In genomic region chr17:50685691-50686493, GRCh38 we compare ENCODE assay signal across 14 cellular contexts. TPM values are rescaled to one million over a fixed set of nuclear protein-coding genes. Genes with fewer than 3 reads are reported as not detected.
DNase-seq lines count a peak whose midpoint lies in the region; ATAC-seq and TF ChIP-seq lines count a peak whose summit lies in the region.
"Had no signal": no experiment of that assay in that cellular context is flagged by ENCODE, and none has a peak within 500 bp of the region (broad histone marks: within the 10 kb centered on the region; RNA-seq: fewer than 3 reads in every experiment).

No MANE protein-coding gene starts in this region.

- intact Hi-C loops in Panc1 (cut with micrococcal nuclease; ENCODE audit: unreplicated experiment) (no loop called here), prostate gland (cut with DNase I) (loop anchor here (5.0 kb wide), 1 partner anchor 204 kb away; no protein-coding TSS in a partner anchor)

- no peaks in the 10 kb centered on the region for H3K36me3 ChIP-seq in Panc1 (ENCODE audit: control insufficient read depth, insufficient read depth, low read length)
- no peaks in the 10 kb centered on the region for H3K36me3 ChIP-seq in gastroesophageal sphincter
- no peaks in the 10 kb centered on the region for H3K36me3 ChIP-seq in prostate gland

- H3K4me3 ChIP-seq in AG04450 (ENCODE audit: low read depth, low read length), result no peak overlapping the region
- H3K4me3 ChIP-seq in Panc1 (ENCODE audit: low read depth in 2 of 2, low read length in 2 of 2), result no peak overlapping the region
- H3K4me3 ChIP-seq in gastroesophageal sphincter, result no peak overlapping the region
- no peak overlapping the region for H3K4me3 ChIP-seq in prostate gland

- WGBS in gastroesophageal sphincter (ENCODE audit: low coverage in 1 of 2), 2 donors, result 69 to 70% methylated on average over 2 to 8 of the region's 17 CpGs
- 81% methylated on average over 17 of the region's 17 CpGs for WGBS in prostate gland

- H3K27me3 Mint-ChIP-seq in immature natural killer cell (ENCODE audit: low read depth in 3 of 3), result peaks cover 0 to 15% (median 0%) of the 10 kb centered on the region in 3 donors

- H3K27me3 ChIP-seq in AG04450 (ENCODE audit: control insufficient read depth, insufficient read depth, low read length), result no peaks in the 10 kb centered on the region
- H3K27me3 ChIP-seq in Panc1 (ENCODE audit: control insufficient read depth, insufficient read depth, low read length), result no peaks in the 10 kb centered on the region
- H3K27me3 ChIP-seq in gastroesophageal sphincter, result no peaks in the 10 kb centered on the region
- no peaks in the 10 kb centered on the region for H3K27me3 ChIP-seq in prostate gland (replicated peaks; ENCODE audit: insufficient read depth)

- DNase-seq in AG04450 (ENCODE audit: low read depth, low spot score), result no peak
- no peak for DNase-seq in Panc1 (ENCODE audit: low read depth, low spot score)
- no peak for DNase-seq in prostate gland (ENCODE audit: low spot score)
- no peak for DNase-seq in NCI-H82 (lab: John Stamatoyannopoulos, UW)
- no peak for DNase-seq in immature natural killer cell
- no peak for DNase-seq in HEK293T (ENCODE audit: extremely low spot score)
- no peak for DNase-seq in effector CD8-positive, alpha-beta T cell (lab: John Stamatoyannopoulos, UW)
- DNase-seq: activated CD8-positive, alpha-beta T cell treated with anti-CD3 and anti-CD28 coated beads, Interleukin-2, amount 10 ng/mL, durations not matched to agents 7 days and 5 days; AML-193; NCI-H1092 treated with DMSO at 0.1 percent for 48 hours; stimulated activated CD4-positive, alpha-beta T cell treated with anti-CD3 and anti-CD28 coated beads, Interleukin-12 subunit alpha, Interleukin-12 subunit beta, amount 100 ng/mL, for 4 hours; T1000 had no signal

- H3K9me3 Mint-ChIP-seq in immature natural killer cell, result peaks cover 0 to 3% (median 0%) of the 10 kb centered on the region in 6 donors
- H3K9me3 Mint-ChIP-seq: activated naive CD4-positive, alpha-beta T cell treated with anti-CD3 and anti-CD28 coated beads, Interleukin-2, amount 50 U/mL, for 24 hours had no signal

- CTCF ChIA-PET in AG04450 (lab: Charles Lee), result interaction anchor here (3.3 kb wide), 1 partner anchor 9 kb away, joined by 17 read pairs; no protein-coding TSS in a partner anchor
- CTCF ChIA-PET in Panc1 (lab: Charles Lee), result no interaction called here
- CTCF ChIA-PET in HEK293T (lab: Yijun Ruan, JAX), result interaction anchor here (1.1 to 1.3 kb wide), 3 partner anchors 9 to 135 kb away, joined by 3 to 6 read pairs (median 3); no protein-coding TSS in a partner anchor

- ATAC-seq in Panc1 (no peak), gastroesophageal sphincter (no peak)
- ATAC-seq: activated CD8-positive, alpha-beta T cell treated with anti-CD3 and anti-CD28 coated beads, Interleukin-2, amount 10 ng/mL, durations not matched to agents 7 days and 5 days had no signal

- POLR2A ChIA-PET in AG04450 (lab: Yijun Ruan, JAX) (no interaction called here), Panc1 (lab: Charles Lee) (interaction anchor here (0.6 kb wide), 1 partner anchor 174 kb away, joined by 3 read pairs; no protein-coding TSS in a partner anchor), HEK293T (lab: Yijun Ruan, JAX) (interaction anchor here (1.1 kb wide), 1 partner anchor 77 kb away, joined by 3 read pairs; no protein-coding TSS in a partner anchor)

- TF ChIP-seq CTCF in AG04450 (IDR thresholded peaks at IDR 0.05; ENCODE audit: low read depth, low read length) (no peak), Panc1 (IDR thresholded peaks at IDR 0.05) (no peak), gastroesophageal sphincter (IDR thresholded peaks at IDR 0.05) (no peak), prostate gland (IDR thresholded peaks at IDR 0.05) (no peak)

- H3K4me1 Mint-ChIP-seq in immature natural killer cell, result peaks cover 1 to 7% of the 10 kb centered on the region in 2 donors

- TF ChIP-seq EP300 in gastroesophageal sphincter (IDR thresholded peaks at IDR 0.05), result no peak

- no TSS peak for BruUV-seq in Panc1 (replicated peaks; lab: Mats Ljungman, UMichigan)

- H3K4me1 ChIP-seq in Panc1 (ENCODE audit: control insufficient read depth, insufficient read depth, low read length) (peaks cover 61% of the 10 kb centered on the region), gastroesophageal sphincter (peaks cover 0 to 54% (median 20%) of the 10 kb centered on the region in 3 donors), prostate gland (replicated peaks) (peaks cover 3% of the 10 kb centered on the region)

- in situ Hi-C loops in Panc1 (cut with HindIII; ENCODE audit: low pct_unique_long_range_greater_than_20kb, low sequenced_read_pairs), result no loop called here

- H3K36me3 Mint-ChIP-seq in immature natural killer cell, result no peaks in the 10 kb centered on the region
- H3K36me3 Mint-ChIP-seq: activated naive CD4-positive, alpha-beta T cell treated with anti-CD3 and anti-CD28 coated beads, Interleukin-2, amount 50 U/mL, for 24 hours had no signal

- TF ChIP-seq POLR2A in gastroesophageal sphincter (IDR thresholded peaks at IDR 0.05), result no peak
- TF ChIP-seq POLR2A in prostate gland (IDR thresholded peaks at IDR 0.05), result no peak

- H3K27ac ChIP-seq in AG04450 (ENCODE audit: low read depth, low read length) (peak overlapping the region; percentile 31), Panc1 (ENCODE audit: low read length) (peak overlapping the region; percentile 78), gastroesophageal sphincter (peak overlapping the region; percentile 24 to 86 (median 76)), prostate gland (peak overlapping the region; percentile 60 to 68)

- H3K9me3 ChIP-seq in AG04450 (ENCODE audit: control insufficient read depth, insufficient read depth, low read length) (no peaks in the 10 kb centered on the region; the same call in 1 of the 2 replicates), Panc1 (ENCODE audit: control insufficient read depth, insufficient read depth, low read depth, low read length) (no peaks in the 10 kb centered on the region), gastroesophageal sphincter (no peaks in the 10 kb centered on the region), prostate gland (no peaks in the 10 kb centered on the region)

- no peak overlapping the region for H3K27ac Mint-ChIP-seq in immature natural killer cell
- H3K27ac Mint-ChIP-seq: activated CD8-positive, alpha-beta T cell treated with anti-CD3 and anti-CD28 coated beads, Interleukin-2, amount 10 ng/mL, durations not matched to agents 7 days and 5 days; activated naive CD4-positive, alpha-beta T cell treated with anti-CD3 and anti-CD28 coated beads, Interleukin-2, amount 50 U/mL, for 24 hours had no signal

- no peak overlapping the region for H3K4me3 Mint-ChIP-seq in immature natural killer cell
- H3K4me3 Mint-ChIP-seq: activated CD8-positive, alpha-beta T cell treated with anti-CD3 and anti-CD28 coated beads, Interleukin-2, amount 10 ng/mL, durations not matched to agents 7 days and 5 days; activated naive CD4-positive, alpha-beta T cell treated with anti-CD3 and anti-CD28 coated beads, Interleukin-2, amount 50 U/mL, for 24 hours had no signal

TF ChIP-seq in HEK293T, 16 proteins besides CTCF, POLR2A, EP300 and RAD21:
- no peak for TF ChIP-seq SUZ12 (IDR thresholded peaks at IDR 0.05)
- TF ChIP-seq SP1 (IDR thresholded peaks at IDR 0.05), result no peak
- no peak for TF ChIP-seq CTBP1 (IDR thresholded peaks at IDR 0.05; ENCODE audit: borderline replicate concordance)

RNA-seq across cellular contexts. Expression of gene ANKRD40, which starts 21.8 kb away (rescaled TPM):
- polyA plus RNA-seq in AG04450 (2011; rRNA removed) (32.8 and 39.8 TPM in 2 replicates), immature natural killer cell (1 to 10 TPM; 2.3 to 6.8 (median 4.0) TPM)
- 25.9 and 32.7 TPM in 2 replicates for polyA minus RNA-seq in AG04450 (2011; rRNA and poly(A)+ RNA removed)
- total RNA-seq in Panc1 (2021; ENCODE audit: unreplicated experiment) (57.2 TPM), gastroesophageal sphincter (100 to 1,000 TPM in 1 of 4 donors, 10 to 100 TPM in 3; 65.8 to 125 (median 89.2) TPM), prostate gland (10 to 100 TPM; 31.2 to 36.0 TPM)
- polyA plus RNA-seq in Panc1 (2012; ENCODE audit: insufficient read length), result 28.2 TPM

RNA-seq across cellular contexts. Expression of gene LUC7L3, which starts 33.5 kb away (rescaled TPM):
- polyA plus RNA-seq in AG04450 (2011; rRNA removed) (70.6 and 120 TPM in 2 replicates), immature natural killer cell (10 to 100 TPM; 29.2 to 77.8 (median 30.0) TPM)
- polyA minus RNA-seq in AG04450 (2011; rRNA and poly(A)+ RNA removed), result 11.0 and 15.2 TPM in 2 replicates
- total RNA-seq in Panc1 (2021; ENCODE audit: unreplicated experiment) (136 TPM), gastroesophageal sphincter (100 to 1,000 TPM in 1 of 4 donors, 10 to 100 TPM in 3; 40.1 to 134 (median 54.6) TPM), prostate gland (100 to 1,000 TPM in 1 of 2 donors, 10 to 100 TPM in 1; 45.4 to 234 TPM)
- polyA plus RNA-seq in Panc1 (2012; ENCODE audit: insufficient read length), result 97.6 TPM

RNA-seq across cellular contexts. Expression of gene ABCC3, which starts 51.2 kb away (rescaled TPM):
- 21.5 and 21.7 TPM in 2 replicates for polyA plus RNA-seq in AG04450 (2011; rRNA removed)
- polyA minus RNA-seq in AG04450 (2011; rRNA and poly(A)+ RNA removed), result 33.3 and 42.7 TPM in 2 replicates
- 128 TPM for total RNA-seq in Panc1 (2021; ENCODE audit: unreplicated experiment)
- 188 TPM for polyA plus RNA-seq in Panc1 (2012; ENCODE audit: insufficient read length)
- 10 to 100 TPM in 1 of 4 donors, 1 to 10 TPM in 3; 2.0 to 18.7 (median 5.1) TPM for total RNA-seq in gastroesophageal sphincter
- 10 to 100 TPM; 65.9 to 66.1 TPM for total RNA-seq in prostate gland
- polyA plus RNA-seq in immature natural killer cell, result 1 to 10 TPM in 1 of 3 donors, under 1 TPM in 1, not detected in 1; 0.52 to 1.2 TPM
- total RNA-seq: activated CD8-positive, alpha-beta T cell treated with anti-CD3 and anti-CD28 coated beads, Interleukin-2, amount 10 ng/mL, durations not matched to agents 7 days and 5 days had no signal
